1 cellular context compared by ENCODE assay signal in the genomic region with DNA sequence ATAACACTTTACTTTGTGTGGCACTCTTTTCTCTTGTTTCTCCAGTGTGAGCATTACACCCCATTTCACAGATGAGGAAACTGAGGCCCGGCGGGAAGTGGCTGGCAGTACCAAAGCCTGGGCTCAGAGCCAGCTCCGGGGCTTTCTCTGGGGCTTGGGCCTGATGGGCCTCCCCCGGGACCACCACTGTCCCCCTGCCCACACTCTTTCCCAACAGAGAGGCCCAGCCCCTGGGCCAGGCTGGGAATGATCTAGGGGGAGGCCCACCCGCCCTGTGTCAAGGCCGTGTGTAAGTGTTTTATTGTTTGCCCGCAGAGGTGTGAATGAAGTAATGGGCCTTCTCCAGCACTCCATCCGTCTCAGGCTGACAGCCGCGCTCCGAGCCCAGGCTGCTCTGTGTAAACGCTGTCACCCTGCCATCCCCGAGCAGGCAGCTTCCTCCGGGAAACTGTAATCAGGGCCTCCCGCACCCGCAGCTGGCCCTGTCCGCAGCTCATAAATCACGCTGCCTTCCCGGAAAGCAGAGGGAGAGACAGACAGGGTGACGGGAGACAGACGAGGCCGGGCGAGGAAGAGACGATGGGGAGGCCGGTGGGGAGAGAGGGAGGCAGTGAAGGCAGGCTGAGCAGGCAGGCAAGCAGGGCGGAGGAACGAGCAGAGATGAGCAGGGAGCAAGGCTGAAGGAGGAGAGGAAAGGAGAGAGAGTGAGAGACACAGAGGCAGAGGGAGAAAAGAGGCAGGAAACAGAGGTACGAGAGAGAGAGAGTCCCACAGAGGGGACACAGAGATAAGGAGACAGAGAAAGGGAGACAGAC.
TF ChIP-seq lines count a peak whose summit lies in the region.

No MANE protein-coding gene starts in this region.

TF ChIP-seq in HepG2, 621 proteins besides CTCF, POLR2A, EP300 and RAD21 (continued from another document):
- TF ChIP-seq, protein P1, sequence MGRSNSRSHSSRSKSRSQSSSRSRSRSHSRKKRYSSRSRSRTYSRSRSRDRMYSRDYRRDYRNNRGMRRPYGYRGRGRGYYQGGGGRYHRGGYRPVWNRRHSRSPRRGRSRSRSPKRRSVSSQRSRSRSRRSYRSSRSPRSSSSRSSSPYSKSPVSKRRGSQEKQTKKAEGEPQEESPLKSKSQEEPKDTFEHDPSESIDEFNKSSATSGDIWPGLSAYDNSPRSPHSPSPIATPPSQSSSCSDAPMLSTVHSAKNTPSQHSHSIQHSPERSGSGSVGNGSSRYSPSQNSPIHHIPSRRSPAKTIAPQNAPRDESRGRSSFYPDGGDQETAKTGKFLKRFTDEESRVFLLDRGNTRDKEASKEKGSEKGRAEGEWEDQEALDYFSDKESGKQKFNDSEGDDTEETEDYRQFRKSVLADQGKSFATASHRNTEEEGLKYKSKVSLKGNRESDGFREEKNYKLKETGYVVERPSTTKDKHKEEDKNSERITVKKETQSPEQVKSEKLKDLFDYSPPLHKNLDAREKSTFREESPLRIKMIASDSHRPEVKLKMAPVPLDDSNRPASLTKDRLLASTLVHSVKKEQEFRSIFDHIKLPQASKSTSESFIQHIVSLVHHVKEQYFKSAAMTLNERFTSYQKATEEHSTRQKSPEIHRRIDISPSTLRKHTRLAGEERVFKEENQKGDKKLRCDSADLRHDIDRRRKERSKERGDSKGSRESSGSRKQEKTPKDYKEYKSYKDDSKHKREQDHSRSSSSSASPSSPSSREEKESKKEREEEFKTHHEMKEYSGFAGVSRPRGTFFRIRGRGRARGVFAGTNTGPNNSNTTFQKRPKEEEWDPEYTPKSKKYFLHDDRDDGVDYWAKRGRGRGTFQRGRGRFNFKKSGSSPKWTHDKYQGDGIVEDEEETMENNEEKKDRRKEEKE (IDR thresholded peaks at IDR 0.05): no peak
- TF ChIP-seq HNRNPK (IDR thresholded peaks at IDR 0.05; ENCODE audit: low read depth, low read length, poor library complexity, severe bottlenecking): no peak
TF ChIP-seq in HepG2: peak in this region for 2.
